ENCODE assay signal across 8 cellular contexts in the genomic region with DNA sequence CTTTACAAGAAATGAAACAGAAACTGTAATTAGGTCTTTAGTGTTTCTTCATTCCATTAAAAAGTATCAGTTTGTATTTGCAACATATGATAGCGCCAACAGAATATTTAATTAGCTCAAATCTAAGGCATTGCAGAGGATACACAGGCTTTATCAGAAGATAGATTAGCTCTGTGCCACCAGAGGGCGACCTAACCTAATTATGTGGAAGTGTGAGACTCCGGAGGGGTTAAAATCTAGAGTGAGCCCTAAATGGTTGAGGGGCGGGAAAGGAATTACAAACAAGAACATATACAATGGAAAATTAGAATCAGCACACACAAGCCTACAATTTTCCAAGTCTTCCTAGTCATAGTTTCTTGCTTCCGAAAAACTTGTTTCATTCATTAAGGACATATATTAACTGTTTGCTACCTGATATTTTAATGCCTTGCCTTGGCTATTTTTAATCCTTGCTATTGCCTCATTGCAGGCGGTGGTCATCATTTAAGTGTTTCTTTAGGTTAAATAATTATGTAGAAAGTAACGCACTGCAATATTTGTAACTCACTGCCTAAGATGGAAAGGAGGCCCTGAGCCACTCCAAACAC.
DNase-seq lines count a peak whose midpoint lies in the region; ATAC-seq, FAIRE-seq and TF ChIP-seq lines count a peak whose summit lies in the region.

No MANE protein-coding gene starts in this region.

- no peaks in the 10 kb centered on the region for H3K9me3 ChIP-seq in NT2/D1 (ENCODE audit: insufficient read depth, low read length)

- no peak overlapping the region for H3K27ac ChIP-seq in HL-60 (replicated peaks)

- H3K27me3 ChIP-seq in HL-60 (ENCODE audit: insufficient read depth, poor library complexity, severe bottlenecking) (no peaks in the 10 kb centered on the region), NT2/D1 (ENCODE audit: insufficient read depth, insufficient read length) (no peaks in the 10 kb centered on the region)

- TF ChIP-seq CTCF in D721Med (IDR thresholded peaks at IDR 0.05; ENCODE audit: insufficient read depth, missing control alignments) = peak; percentile 86
- TF ChIP-seq CTCF in HL-60 (IDR thresholded peaks at IDR 0.05; ENCODE audit: insufficient read depth, low read length) = peak; percentile 30

- no peak overlapping the region for H3K4me3 ChIP-seq in HL-60 (replicated peaks; ENCODE audit: insufficient read depth, low read length)
- no peak overlapping the region for H3K4me3 ChIP-seq in NT2/D1 (ENCODE audit: insufficient read length, low read depth)

- H3K36me3 Mint-ChIP-seq in activated naive CD8-positive, alpha-beta T cell treated with anti-CD3 and anti-CD28 coated beads, Interleukin-2, amount 50 U/mL, for 24 hours (ENCODE audit: low read depth) = no peaks in the 10 kb centered on the region

- peaks cover 5% of the 10 kb centered on the region for H3K27me3 Mint-ChIP-seq in activated naive CD8-positive, alpha-beta T cell treated with anti-CD3 and anti-CD28 coated beads, Interleukin-2, amount 50 U/mL, for 24 hours

- H3K9me3 Mint-ChIP-seq in activated naive CD8-positive, alpha-beta T cell treated with anti-CD3 and anti-CD28 coated beads, Interleukin-2, amount 50 U/mL, for 24 hours = no peaks in the 10 kb centered on the region

- no peak overlapping the region for H3K9ac ChIP-seq in NT2/D1 (ENCODE audit: insufficient read length, low read depth)

- FAIRE-seq in D721Med (lab: Jason Lieb, UNC) = peak; percentile 35

- peak; percentile 59 for ATAC-seq in activated naive CD8-positive, alpha-beta T cell treated with anti-CD3 and anti-CD28 coated beads, Interleukin-2, amount 50 U/mL, for 24 hours
- ATAC-seq in GM21515 (IDR thresholded peaks at IDR 0.05; ENCODE audit: unreplicated experiment) (no peak), HG02885 (IDR thresholded peaks at IDR 0.05; ENCODE audit: poor library complexity, unreplicated experiment) (no peak)

- H3K36me3 ChIP-seq in NT2/D1 (ENCODE audit: insufficient read depth, insufficient read length, low read length) = no peaks in the 10 kb centered on the region

- H3K4me1 Mint-ChIP-seq in activated naive CD8-positive, alpha-beta T cell treated with anti-CD3 and anti-CD28 coated beads, Interleukin-2, amount 50 U/mL, for 24 hours = no peaks in the 10 kb centered on the region

- DNase-seq in D721Med (ENCODE audit: insufficient read length, low spot score) (no peak), HL-60 (ENCODE audit: low read depth in 1 of 2, low spot score in 1 of 2) (peak in 1 of 2 experiments; percentile 43), NT2/D1 (ENCODE audit: low read depth, low spot score) (peak; percentile 68), hippocampal formation (lab: John Stamatoyannopoulos, UW) (peak; percentile 22 to 68)
- peak; percentile 57 for DNase-seq in activated naive CD8-positive, alpha-beta T cell treated with anti-CD3 and anti-CD28 coated beads, Interleukin-2, amount 50 U/mL, for 24 hours
- peak; percentile 43 for DNase-seq in stimulated activated CD4-positive, alpha-beta T cell treated with anti-CD3 and anti-CD28 coated beads, Interleukin-1b, Interleukin-23, amount 100 ng/mL, for 48 hours

- no peak overlapping the region for H3K27ac Mint-ChIP-seq in activated naive CD8-positive, alpha-beta T cell treated with anti-CD3 and anti-CD28 coated beads, Interleukin-2, amount 50 U/mL, for 24 hours

- H3K4me3 Mint-ChIP-seq in activated naive CD8-positive, alpha-beta T cell treated with anti-CD3 and anti-CD28 coated beads, Interleukin-2, amount 50 U/mL, for 24 hours = no peak overlapping the region

- H3K4me1 ChIP-seq in NT2/D1 (ENCODE audit: insufficient read depth, insufficient read length) = no peaks in the 10 kb centered on the region
